ENCODE assay signal across 14 cellular contexts in genomic region chr14:40003773-40004172, GRCh38.
DNase-seq lines count a peak whose midpoint lies in the region; ATAC-seq and TF ChIP-seq lines count a peak whose summit lies in the region.
"Had no signal": no experiment of that assay in that cellular context is flagged by ENCODE, and none has a peak within 500 bp of the region (broad histone marks: within the 10 kb centered on the region; RNA-seq: fewer than 3 reads in every experiment).

No MANE protein-coding gene starts in this region.

- DNase-seq in NCI-H128 (lab: John Stamatoyannopoulos, UW; ENCODE audit: unreplicated experiment) (peak; percentile 63), NCI-H82 treated with DMSO at 0.1 percent for 48 hours (lab: John Stamatoyannopoulos, UW; ENCODE audit: unreplicated experiment) (peak; percentile 21), kidney epithelial cell (ENCODE audit: low read depth) (peak; percentile 32), upper lobe of right lung (no peak), NCI-H1694 treated with DMSO at 0.1 percent for 48 hours (lab: John Stamatoyannopoulos, UW) (no peak), AG08396 (ENCODE audit: low spot score) (no peak)
- DNase-seq: AML-193, COR-L47, EL, H7, NCI-H1092, SIG-M5, SW 1271 had no signal

- no peak overlapping the region for H3K27ac ChIP-seq in upper lobe of right lung

- intact Hi-C loops in upper lobe of right lung (cut with DNase I) = no loop called here

- TF ChIP-seq CTCF in kidney epithelial cell (IDR thresholded peaks at IDR 0.05; ENCODE audit: insufficient read depth, low read length, poor library complexity, severe bottlenecking) = no peak
- no peak for TF ChIP-seq CTCF in upper lobe of right lung (IDR thresholded peaks at IDR 0.05)

- H3K36me3 ChIP-seq in kidney epithelial cell (ENCODE audit: control insufficient read depth, insufficient read depth, low read length) = no peaks in the 10 kb centered on the region
- H3K36me3 ChIP-seq in upper lobe of right lung = no peaks in the 10 kb centered on the region

- peaks cover 3% of the 10 kb centered on the region for H3K4me1 ChIP-seq in upper lobe of right lung

- peak; percentile 89 for ATAC-seq in upper lobe of right lung
- ATAC-seq in GM19351 (IDR thresholded peaks at IDR 0.05; ENCODE audit: unreplicated experiment) = no peak

- H3K9me3 ChIP-seq in upper lobe of right lung = no peaks in the 10 kb centered on the region

- H3K27me3 ChIP-seq in kidney epithelial cell (ENCODE audit: control insufficient read depth, insufficient read depth, low read length) = no peaks in the 10 kb centered on the region
- H3K27me3 ChIP-seq in upper lobe of right lung = no peaks in the 10 kb centered on the region

- no peak overlapping the region for H3K4me3 ChIP-seq in kidney epithelial cell (ENCODE audit: low read depth, low read length)
- no peak overlapping the region for H3K4me3 ChIP-seq in upper lobe of right lung

Comparison
In these comparisons a context has a peak if more than half of its experiments do, and no peak if none do; other contexts are left out.
1. DNase-seq: peak in NCI-H128 (single experiment), NCI-H82 treated with DMSO at 0.1 percent for 48 hours (single experiment) and kidney epithelial cell (single experiment); none in upper lobe of right lung (single experiment), NCI-H1694 treated with DMSO at 0.1 percent for 48 hours (single experiment) and AG08396 (single experiment).